Comparison of ENCODE assay signal across 8 cellular contexts in the genomic region with DNA sequence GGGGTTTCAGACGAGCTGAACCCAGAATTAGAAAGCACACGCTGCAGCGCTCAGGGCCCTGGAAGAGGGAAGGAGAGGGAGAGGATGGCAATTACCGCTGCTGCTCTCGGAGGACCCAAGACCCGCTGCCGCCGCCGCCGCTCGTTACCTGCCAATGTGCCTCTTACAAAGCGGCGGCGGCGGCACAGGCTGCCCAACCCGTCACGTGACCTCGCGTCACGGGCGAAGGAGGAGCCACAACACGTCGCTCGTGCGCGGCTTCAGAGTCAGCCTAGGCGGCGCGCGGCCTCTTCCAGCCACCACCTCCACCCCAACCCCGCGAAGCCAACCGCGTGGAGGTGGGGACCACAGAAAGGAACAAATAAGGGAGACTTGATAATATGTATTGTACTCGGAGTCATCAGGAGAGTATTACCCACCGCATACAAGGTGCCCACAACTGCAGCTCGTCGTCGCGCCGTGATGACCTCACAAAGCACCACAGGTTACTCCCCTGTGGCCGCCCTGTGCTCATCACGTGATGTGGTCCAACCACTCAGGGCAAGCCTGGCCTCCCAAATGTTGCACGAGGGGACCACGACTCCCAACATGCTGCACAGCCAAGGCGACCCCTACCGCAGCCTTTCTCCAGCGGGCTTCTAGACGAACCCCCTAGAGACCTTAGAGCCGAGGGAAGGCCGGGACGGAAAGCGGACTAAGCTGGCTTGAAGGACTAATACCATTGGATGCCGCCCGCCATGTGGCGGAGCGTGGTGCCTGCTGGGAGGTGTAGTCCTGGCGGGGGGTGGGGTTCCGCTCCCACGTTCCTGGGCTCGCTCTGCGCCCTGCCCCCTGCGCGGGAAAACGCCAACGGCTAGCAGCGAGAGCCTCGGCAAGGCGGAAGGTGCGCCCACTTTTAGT. TPM values are rescaled to one million over a fixed set of nuclear protein-coding genes. Genes with fewer than 3 reads are reported as not detected.
DNase-seq lines count a peak whose midpoint lies in the region; ATAC-seq and FAIRE-seq lines count a peak whose summit lies in the region.

A gene with protein sequence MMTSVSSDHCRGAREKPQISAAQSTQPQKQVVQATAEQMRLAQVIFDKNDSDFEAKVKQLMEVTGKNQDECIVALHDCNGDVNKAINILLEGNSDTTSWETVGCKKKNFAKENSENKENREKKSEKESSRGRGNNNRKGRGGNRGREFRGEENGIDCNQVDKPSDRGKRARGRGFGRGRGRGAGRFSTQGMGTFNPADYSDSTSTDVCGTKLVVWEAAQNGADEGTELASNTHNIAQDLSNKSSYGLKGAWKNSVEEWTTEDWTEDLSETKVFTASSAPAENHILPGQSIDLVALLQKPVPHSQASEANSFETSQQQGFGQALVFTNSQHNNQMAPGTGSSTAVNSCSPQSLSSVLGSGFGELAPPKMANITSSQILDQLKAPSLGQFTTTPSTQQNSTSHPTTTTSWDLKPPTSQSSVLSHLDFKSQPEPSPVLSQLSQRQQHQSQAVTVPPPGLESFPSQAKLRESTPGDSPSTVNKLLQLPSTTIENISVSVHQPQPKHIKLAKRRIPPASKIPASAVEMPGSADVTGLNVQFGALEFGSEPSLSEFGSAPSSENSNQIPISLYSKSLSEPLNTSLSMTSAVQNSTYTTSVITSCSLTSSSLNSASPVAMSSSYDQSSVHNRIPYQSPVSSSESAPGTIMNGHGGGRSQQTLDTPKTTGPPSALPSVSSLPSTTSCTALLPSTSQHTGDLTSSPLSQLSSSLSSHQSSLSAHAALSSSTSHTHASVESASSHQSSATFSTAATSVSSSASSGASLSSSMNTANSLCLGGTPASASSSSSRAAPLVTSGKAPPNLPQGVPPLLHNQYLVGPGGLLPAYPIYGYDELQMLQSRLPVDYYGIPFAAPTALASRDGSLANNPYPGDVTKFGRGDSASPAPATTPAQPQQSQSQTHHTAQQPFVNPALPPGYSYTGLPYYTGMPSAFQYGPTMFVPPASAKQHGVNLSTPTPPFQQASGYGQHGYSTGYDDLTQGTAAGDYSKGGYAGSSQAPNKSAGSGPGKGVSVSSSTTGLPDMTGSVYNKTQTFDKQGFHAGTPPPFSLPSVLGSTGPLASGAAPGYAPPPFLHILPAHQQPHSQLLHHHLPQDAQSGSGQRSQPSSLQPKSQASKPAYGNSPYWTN (minus strand): TSS at position 158 of the 900 bp plus-strand sequence. CDS start 31,739 bp downstream, outside the sequence.

- peak within 1 kb of the TSS; percentile 98 for H3K27ac Mint-ChIP-seq in activated CD8-positive, alpha-beta memory T cell treated with anti-CD3 and anti-CD28 coated beads, Interleukin-2, amount 10 ng/mL, durations not matched to agents 7 days and 5 days

- H3K4me1 ChIP-seq in endocrine pancreas (ENCODE audit: control insufficient read depth, insufficient read depth, low read length), result peaks cover 9% of the 10 kb centered on the region

- H3K27me3 Mint-ChIP-seq in activated CD8-positive, alpha-beta memory T cell treated with anti-CD3 and anti-CD28 coated beads, Interleukin-2, amount 10 ng/mL, durations not matched to agents 7 days and 5 days, result no peaks in the 10 kb centered on the region

- H3K36me3 ChIP-seq in endocrine pancreas (ENCODE audit: control insufficient read depth, insufficient read depth, low read length), result no peaks in the 10 kb centered on the region

- no peaks in the 10 kb centered on the region for H3K9me3 Mint-ChIP-seq in activated CD8-positive, alpha-beta memory T cell treated with anti-CD3 and anti-CD28 coated beads, Interleukin-2, amount 10 ng/mL, durations not matched to agents 7 days and 5 days (ENCODE audit: low read depth)

- H3K9me3 ChIP-seq in endocrine pancreas (ENCODE audit: control insufficient read depth, low read length), result no peaks in the 10 kb centered on the region

- H3K4me3 Mint-ChIP-seq in activated CD8-positive, alpha-beta memory T cell treated with anti-CD3 and anti-CD28 coated beads, Interleukin-2, amount 10 ng/mL, durations not matched to agents 7 days and 5 days, result peak within 1 kb of the TSS; percentile 91

- peaks cover 55% of the 10 kb centered on the region for H3K4me1 Mint-ChIP-seq in activated CD8-positive, alpha-beta memory T cell treated with anti-CD3 and anti-CD28 coated beads, Interleukin-2, amount 10 ng/mL, durations not matched to agents 7 days and 5 days

- no peaks in the 10 kb centered on the region for H3K27me3 ChIP-seq in endocrine pancreas (ENCODE audit: control insufficient read depth, insufficient read depth, low read length)

- ATAC-seq in GM21367 (IDR thresholded peaks at IDR 0.05; ENCODE audit: unreplicated experiment), result peak; percentile 67
- peak; percentile 87 for ATAC-seq in activated CD8-positive, alpha-beta memory T cell treated with anti-CD3 and anti-CD28 coated beads, Interleukin-2, amount 10 ng/mL, durations not matched to agents 7 days and 5 days

- peak within 1 kb of the TSS; percentile 77 for H3K9ac ChIP-seq in endocrine pancreas (ENCODE audit: control insufficient read depth, insufficient read depth, low read length)

- DNase-seq in COR-L47 (lab: John Stamatoyannopoulos, UW), result peak; percentile 97
- DNase-seq in HTR-8/SVneo (ENCODE audit: insufficient read length, low spot score), result peak; percentile 91
- peak; percentile 97 for DNase-seq in NOMO-1 treated with dmso at 0.1 percent for 144 hours (lab: John Stamatoyannopoulos, UW; ENCODE audit: unreplicated experiment)
- DNase-seq in activated CD8-positive, alpha-beta memory T cell treated with anti-CD3 and anti-CD28 coated beads, Interleukin-2, amount 10 ng/mL, durations not matched to agents 7 days and 5 days, result peak; percentile 98
- peak; percentile 99 for DNase-seq in mesenteric fat pad (ENCODE audit: low spot score)
- peak; percentile 96 for DNase-seq in stimulated activated CD8-positive, alpha-beta memory T cell treated with anti-CD3 and anti-CD28 coated beads, Interleukin-15, amount 100 ng/mL, for 24 hours (ENCODE audit: low read depth)

- peak within 1 kb of the TSS; percentile 87 for H3K4me3 ChIP-seq in endocrine pancreas (ENCODE audit: control insufficient read depth, insufficient read depth, low read length)

- peak; percentile 54 for FAIRE-seq in HTR-8/SVneo (lab: Jason Lieb, UNC)

- CTCF ChIA-PET in activated CD8-positive, alpha-beta memory T cell treated with anti-CD3 and anti-CD28 coated beads, Interleukin-2, amount 10 ng/mL, durations not matched to agents 7 days and 5 days (lab: Charles Lee), result interaction anchor here (0.6 to 2.8 kb wide), 6 partner anchors 24 to 330 kb away, joined by 3 to 15 read pairs (median 4); no protein-coding TSS in a partner anchor

- peaks cover 7% of the 10 kb centered on the region for H3K36me3 Mint-ChIP-seq in activated CD8-positive, alpha-beta memory T cell treated with anti-CD3 and anti-CD28 coated beads, Interleukin-2, amount 10 ng/mL, durations not matched to agents 7 days and 5 days

RNA-seq across cellular contexts. Expression of the gene that starts here (rescaled TPM):
- 10 to 100 TPM; 50.5 to 60.9 TPM for total RNA-seq in activated CD8-positive, alpha-beta memory T cell treated with anti-CD3 and anti-CD28 coated beads, Interleukin-2, amount 10 ng/mL, durations not matched to agents 7 days and 5 days
- total RNA-seq in mesenteric fat pad, result 27.0 TPM

Comparison
In these comparisons a context has a peak if more than half of its experiments do, and no peak if none do; other contexts are left out.
1. Peak in every context shown above with its lines: DNase-seq, ATAC-seq and H3K4me3 ChIP-seq.